Comparison of ENCODE assay signal across 12 cellular contexts in the genomic region with DNA sequence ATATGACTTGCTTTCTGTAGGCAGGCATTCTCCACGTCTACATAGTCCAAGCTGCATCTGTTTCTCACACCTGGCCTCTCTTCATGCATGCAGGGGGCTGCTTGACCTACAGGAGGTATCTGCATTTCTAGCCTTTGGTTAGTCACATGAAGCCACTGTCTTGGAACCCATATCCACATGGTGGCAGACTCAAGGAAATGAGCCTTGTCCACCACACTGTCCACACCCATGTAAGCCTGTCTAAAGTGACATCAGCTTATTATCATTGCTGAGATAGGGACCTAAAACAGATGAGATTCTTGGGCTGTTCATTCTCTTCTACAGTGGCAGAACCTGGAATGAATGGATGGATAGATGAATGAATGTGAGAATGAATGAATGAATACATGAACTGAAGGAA.
DNase-seq lines count a peak whose midpoint lies in the region; ATAC-seq and TF ChIP-seq lines count a peak whose summit lies in the region.
"Had no signal": no experiment of that assay in that cellular context is flagged by ENCODE, and none has a peak within 500 bp of the region (broad histone marks: within the 10 kb centered on the region; RNA-seq: fewer than 3 reads in every experiment).

No MANE protein-coding gene starts in this region.

- peak overlapping the region; percentile 90 for H2BK15ac ChIP-seq in IMR-90 (ENCODE audit: low read depth, low read length)

- peak overlapping the region; percentile 20; the same call in 1 of the 2 replicates for H3K56ac ChIP-seq in IMR-90 (ENCODE audit: extremely low read depth, insufficient read depth, low read length)

- peak overlapping the region; percentile 48 for H2AFZ ChIP-seq in IMR-90 (replicated peaks; ENCODE audit: low read length, poor library complexity)

- peak overlapping the region in 6 of 8 donors; percentile 1 to 64 (median 37) for H3K4me3 Mint-ChIP-seq in CD4-positive, alpha-beta memory T cell
- peak overlapping the region in 4 of 10 donors; percentile 5 to 58 (median 28) for H3K4me3 Mint-ChIP-seq in naive thymus-derived CD4-positive, alpha-beta T cell

- H3K27ac Mint-ChIP-seq in CD4-positive, alpha-beta memory T cell, result peak overlapping the region; percentile 39 to 88 (median 72)
- H3K27ac Mint-ChIP-seq in naive thymus-derived CD4-positive, alpha-beta T cell, result peak overlapping the region in 8 of 9 donors; percentile 25 to 90 (median 70)

- CTCF ChIA-PET in CD4-positive, alpha-beta memory T cell (lab: Charles Lee; ENCODE audit: partially characterized antibody), result interaction anchor here (1.7 kb wide), 1 partner anchor 121 kb away, joined by 6 read pairs; no protein-coding TSS in a partner anchor
- CTCF ChIA-PET in IMR-90 (lab: Yijun Ruan, JAX), result interaction anchor here (0.6 to 1.0 kb wide), 2 partner anchors 29 to 778 kb away, joined by 3 read pairs; no protein-coding TSS in a partner anchor
- CTCF ChIA-PET in naive thymus-derived CD4-positive, alpha-beta T cell (lab: Charles Lee), result interaction anchor here (0.6 kb wide), 1 partner anchor 14 kb away, joined by 3 read pairs; no protein-coding TSS in a partner anchor

- H3K4me3 ChIP-seq in CD4-positive, alpha-beta memory T cell (ENCODE audit: low read length in 2 of 2), result no peak overlapping the region
- no peak overlapping the region for H3K4me3 ChIP-seq in IMR-90 (ENCODE audit: insufficient read depth, low read depth, low read length)
- no peak overlapping the region for H3K4me3 ChIP-seq in adipocyte (ENCODE audit: low read length)
- no peak overlapping the region for H3K4me3 ChIP-seq in naive thymus-derived CD4-positive, alpha-beta T cell (ENCODE audit: low read length)
- no peak overlapping the region for H3K4me3 ChIP-seq in MG63

- peaks cover 38 to 46% (median 39%) of the 10 kb centered on the region in 4 donors for H3K4me1 Mint-ChIP-seq in CD4-positive, alpha-beta memory T cell
- peaks cover 31 to 57% (median 47%) of the 10 kb centered on the region in 7 donors for H3K4me1 Mint-ChIP-seq in naive thymus-derived CD4-positive, alpha-beta T cell

- intact Hi-C loops in CD4-positive, alpha-beta memory T cell (cut with micrococcal nuclease), result no loop called here
- intact Hi-C loops in IMR-90 (cut with micrococcal nuclease), result loop anchor here (5.0 kb wide), 1 partner anchor 220 kb away; no protein-coding TSS in a partner anchor
- intact Hi-C loops in naive thymus-derived CD4-positive, alpha-beta T cell (cut with micrococcal nuclease), result no loop called here

- in situ Hi-C loops in IMR-90 (cut with MboI; ENCODE audit: low sequenced_read_pairs), result no loop called here

- no peak for TF ChIP-seq RAD21 in IMR-90 (IDR thresholded peaks at IDR 0.05; ENCODE audit: low read length)

- H3K18ac ChIP-seq in IMR-90 (ENCODE audit: low read depth, low read length), result peak overlapping the region; percentile 69; the same call in 1 of the 2 replicates

- peaks cover 0 to 2% (median 0%) of the 10 kb centered on the region in 8 donors for H3K9me3 Mint-ChIP-seq in CD4-positive, alpha-beta memory T cell
- peaks cover 0 to 2% (median 0%) of the 10 kb centered on the region in 11 donors for H3K9me3 Mint-ChIP-seq in naive thymus-derived CD4-positive, alpha-beta T cell

- peaks cover 4 to 10% of the 10 kb centered on the region in 2 experiments; a peak in 3 of 4 replicates for H3K79me1 ChIP-seq in IMR-90 (ENCODE audit: low read depth in 1 of 2, low read length in 2 of 2)

- dilution Hi-C loops in IMR-90 (cut with HindIII; ENCODE audit: low sequenced_read_pairs, unreplicated experiment), result no loop called here

- no CpG with 5 or more reads among the region's 1 CpG for WGBS in IMR-90 (ENCODE audit: extremely low coverage in 2 of 2, insufficient read length in 1 of 2), 2 experiments

- no peak for TF ChIP-seq POLR2A in IMR-90 (IDR thresholded peaks at IDR 0.05; ENCODE audit: low read depth, low read length)

- no peak for ATAC-seq in IMR-90 (ENCODE audit: low read depth)
- ATAC-seq in naive thymus-derived CD4-positive, alpha-beta T cell, result no peak

- no peak overlapping the region for H3K27ac ChIP-seq in CD4-positive, alpha-beta memory T cell (ENCODE audit: low read depth, low read length)
- H3K27ac ChIP-seq in IMR-90 (ENCODE audit: insufficient read depth, low read length), result peak overlapping the region; percentile 61
- H3K27ac ChIP-seq in naive thymus-derived CD4-positive, alpha-beta T cell (ENCODE audit: low read depth, low read length), result no peak overlapping the region
- H3K27ac ChIP-seq: VCaP had no signal

- no peak for TF ChIP-seq CTCF in IMR-90 (conservative IDR thresholded peaks at IDR 0.05; ENCODE audit: low read depth, low read length)

- H3K9me3 ChIP-seq in CD4-positive, alpha-beta memory T cell (ENCODE audit: control insufficient read depth in 1 of 2, low read length in 2 of 2), result no peaks in the 10 kb centered on the region
- H3K9me3 ChIP-seq in IMR-90 (ENCODE audit: control insufficient read depth, insufficient read depth, low read length), result no peaks in the 10 kb centered on the region
- no peaks in the 10 kb centered on the region for H3K9me3 ChIP-seq in adipocyte (ENCODE audit: control insufficient read depth, low read length)
- H3K9me3 ChIP-seq in naive thymus-derived CD4-positive, alpha-beta T cell (ENCODE audit: control insufficient read depth in 2 of 3, low read length in 3 of 3), result no peaks in the 10 kb centered on the region
- H3K9me3 ChIP-seq in MG63, result no peaks in the 10 kb centered on the region

- H2BK20ac ChIP-seq in IMR-90 (ENCODE audit: low read depth, low read length), result peak overlapping the region; percentile 93

- H4K20me1 ChIP-seq in IMR-90 (ENCODE audit: insufficient read depth, low read length), result no peaks in the 10 kb centered on the region

- H3K36me3 Mint-ChIP-seq in CD4-positive, alpha-beta memory T cell, result peaks cover 84 to 90% of the 10 kb centered on the region in 2 donors
- H3K36me3 Mint-ChIP-seq in naive thymus-derived CD4-positive, alpha-beta T cell, result peaks cover 29 to 91% (median 72%) of the 10 kb centered on the region in 5 donors

- BruUV-seq in IMR-90 (replicated peaks; lab: Mats Ljungman, UMichigan), result no TSS peak

- peak overlapping the region; percentile 98 for H2BK5ac ChIP-seq in IMR-90 (ENCODE audit: low read depth, low read length, poor library complexity, severe bottlenecking)

- peaks cover 62% of the 10 kb centered on the region for H3K36me3 ChIP-seq in CD4-positive, alpha-beta memory T cell (ENCODE audit: insufficient read depth, low read length)
- H3K36me3 ChIP-seq in IMR-90 (ENCODE audit: control insufficient read depth, insufficient read depth, low read length) (no peaks in the 10 kb centered on the region; the same call in 1 of the 2 replicates), adipocyte (ENCODE audit: control insufficient read depth, insufficient read depth, low read length, severe bottlenecking) (no peaks in the 10 kb centered on the region), MG63 (peaks cover 14% of the 10 kb centered on the region)
- H3K36me3 ChIP-seq in naive thymus-derived CD4-positive, alpha-beta T cell (ENCODE audit: control insufficient read depth in 2 of 3, insufficient read depth in 3 of 3, low read length in 3 of 3), result peaks cover 35 to 79% (median 36%) of the 10 kb centered on the region in 3 experiments

- no peaks in the 10 kb centered on the region for H3K27me3 Mint-ChIP-seq in CD4-positive, alpha-beta memory T cell
- H3K27me3 Mint-ChIP-seq in naive thymus-derived CD4-positive, alpha-beta T cell, result no peaks in the 10 kb centered on the region

- no peak overlapping the region for H3K4me2 ChIP-seq in IMR-90 (ENCODE audit: low read depth, low read length)

- H4K91ac ChIP-seq in IMR-90 (ENCODE audit: insufficient read depth, low read depth, low read length), result peak overlapping the region; percentile 86

- peak overlapping the region; percentile 90 for H2AK5ac ChIP-seq in IMR-90 (ENCODE audit: low read depth, low read length)

- POLR2A ChIA-PET in CD4-positive, alpha-beta memory T cell (lab: Charles Lee; ENCODE audit: partially characterized antibody), result interaction anchor here (1.3 kb wide), 1 partner anchor 29 kb away, joined by 3 read pairs; no protein-coding TSS in a partner anchor
- POLR2A ChIA-PET in IMR-90 (lab: Charles Lee; ENCODE audit: unreplicated experiment), result no interaction called here
- POLR2A ChIA-PET in naive thymus-derived CD4-positive, alpha-beta T cell (lab: Charles Lee), result no interaction called here

- peak overlapping the region; percentile 86 for H3K23ac ChIP-seq in IMR-90 (ENCODE audit: low read depth, low read length)

- peak overlapping the region; percentile 95 for H2BK120ac ChIP-seq in IMR-90 (ENCODE audit: low read depth, low read length)

- peak overlapping the region; percentile 5 to 83; a peak in 2 of 4 replicates for H4K8ac ChIP-seq in IMR-90 (ENCODE audit: low read depth in 2 of 2, low read length in 2 of 2)

- H3K9me1 ChIP-seq in IMR-90 (ENCODE audit: insufficient read depth, low read length), result peaks cover 3% of the 10 kb centered on the region

- peaks cover 36% of the 10 kb centered on the region for H3K4me1 ChIP-seq in CD4-positive, alpha-beta memory T cell (ENCODE audit: insufficient read depth, low read length)
- H3K4me1 ChIP-seq in IMR-90 (ENCODE audit: control insufficient read depth, insufficient read depth, low read length) (peaks cover 18% of the 10 kb centered on the region), adipocyte (ENCODE audit: control insufficient read depth, insufficient read depth, low read length) (peaks cover 52% of the 10 kb centered on the region)
- peaks cover 8 to 9% of the 10 kb centered on the region in 2 donors for H3K4me1 ChIP-seq in naive thymus-derived CD4-positive, alpha-beta T cell (ENCODE audit: control insufficient read depth in 2 of 2, insufficient read depth in 2 of 2, low read length in 2 of 2)

- DNase-seq in CD4-positive, alpha-beta memory T cell, result no peak
- DNase-seq in IMR-90, result peak; percentile 8
- DNase-seq in adipocyte (ENCODE audit: low read depth), result no peak
- DNase-seq in naive thymus-derived CD4-positive, alpha-beta T cell, result no peak
- DNase-seq in amniotic stem cell (lab: John Stamatoyannopoulos, UW), result no peak
- DNase-seq in C1 segment of cervical spinal cord (lab: John Stamatoyannopoulos, UW), result no peak
- DNase-seq in MG63, result no peak
- DNase-seq: activated effector memory CD4-positive, alpha-beta T cell treated with Interleukin-2 at 50 U/mL for 16 hours; cortex of kidney; NCI-H510A treated with DMSO at 0.1 percent for 48 hours; RPMI8226 had no signal

- H3K9ac ChIP-seq in IMR-90 (ENCODE audit: low read depth, low read length), result no peak overlapping the region
- peak overlapping the region; percentile 11 for H3K9ac ChIP-seq in adipocyte (ENCODE audit: low read length)

- H3K14ac ChIP-seq in IMR-90 (replicated peaks; ENCODE audit: low read depth, low read length), result peak overlapping the region; percentile 92

- H2AK9ac ChIP-seq in IMR-90 (replicated peaks; ENCODE audit: low read depth, low read length, poor library complexity), result peak overlapping the region; percentile 80

- H3K4ac ChIP-seq in IMR-90 (ENCODE audit: low read depth, low read length), result peak overlapping the region; percentile 89

- H4K5ac ChIP-seq in IMR-90 (ENCODE audit: low read depth, low read length), result peak overlapping the region; percentile 78; the same call in 1 of the 2 replicates

- H3K27me3 ChIP-seq in CD4-positive, alpha-beta memory T cell (ENCODE audit: insufficient read depth, low read length), result no peaks in the 10 kb centered on the region
- H3K27me3 ChIP-seq in IMR-90 (ENCODE audit: control insufficient read depth, insufficient read depth, low read length) (no peaks in the 10 kb centered on the region), adipocyte (replicated peaks; ENCODE audit: control insufficient read depth, insufficient read depth, low read length) (no peaks in the 10 kb centered on the region), MG63 (no peaks in the 10 kb centered on the region)
- no peaks in the 10 kb centered on the region for H3K27me3 ChIP-seq in naive thymus-derived CD4-positive, alpha-beta T cell (ENCODE audit: control insufficient read depth in 2 of 2, insufficient read depth in 2 of 2, low read length in 2 of 2)
